18 cellular contexts compared by ENCODE assay signal in the genomic region with DNA sequence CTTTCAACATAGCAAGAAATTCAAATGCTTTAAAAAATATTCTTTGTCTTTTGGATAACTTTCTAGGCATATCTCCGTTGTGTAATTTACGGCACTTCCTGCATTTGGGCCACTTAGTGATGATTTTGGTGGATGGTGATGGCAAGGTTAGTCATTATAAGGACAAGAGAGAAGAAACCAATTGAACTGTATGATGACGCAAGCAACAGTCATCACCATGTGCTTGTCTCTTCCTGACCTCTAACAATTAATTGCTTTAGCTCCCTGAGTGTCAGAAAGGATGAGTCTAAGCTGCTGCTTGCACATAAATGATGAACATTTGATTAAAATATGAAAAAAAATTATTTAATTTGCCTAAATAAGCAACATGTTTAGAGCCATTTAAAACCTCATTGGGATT. TPM values are rescaled to one million over a fixed set of nuclear protein-coding genes. Genes with fewer than 3 reads are reported as not detected.
DNase-seq lines count a peak whose midpoint lies in the region; ATAC-seq and TF ChIP-seq lines count a peak whose summit lies in the region.
"Had no signal": no experiment of that assay in that cellular context is flagged by ENCODE, and none has a peak within 500 bp of the region (broad histone marks: within the 10 kb centered on the region; RNA-seq: fewer than 3 reads in every experiment).

No MANE protein-coding gene starts in this region.

- no peaks in the 10 kb centered on the region; the same call in 1 of the 2 replicates for H3K27me3 Mint-ChIP-seq in HFFc6 (ENCODE audit: insufficient read depth)
- peaks cover 3% of the 10 kb centered on the region for H3K27me3 Mint-ChIP-seq in activated CD4-positive, alpha-beta T cell treated with anti-CD3 and anti-CD28 coated beads for 36 hours

- DNase-seq in AG08395 (ENCODE audit: low spot score) (peak; percentile 52), HFFc6 (peak; percentile 81), RKO (ENCODE audit: low spot score) (peak; percentile 87), fibroblast of the aortic adventitia (ENCODE audit: low read depth) (peak; percentile 45), cerebellar cortex (ENCODE audit: low spot score) (no peak), MG63 (no peak)
- DNase-seq in activated CD4-positive, alpha-beta T cell treated with anti-CD3 and anti-CD28 coated beads for 36 hours: no peak
- DNase-seq: activated CD4-positive, alpha-beta T cell treated with anti-CD3 and anti-CD28 coated beads, Interleukin-2, amount 50 U/mL, for 48 hours; aorta; dorsolateral prefrontal cortex; NCI-H1105 treated with DMSO at 0.1 percent for 48 hours; NCI-H226; PC-9; stimulated activated CD4-positive, alpha-beta T cell treated with anti-CD3 and anti-CD28 coated beads, Interleukin-1b, Interleukin-23, amount 100 ng/mL, for 48 hours had no signal

- H3K9me3 Mint-ChIP-seq in HFFc6: no peaks in the 10 kb centered on the region
- no peaks in the 10 kb centered on the region for H3K9me3 Mint-ChIP-seq in activated CD4-positive, alpha-beta T cell treated with anti-CD3 and anti-CD28 coated beads for 36 hours (ENCODE audit: low read depth)
- H3K9me3 Mint-ChIP-seq: activated T-helper 2 cell treated with anti-CD3 and anti-CD28 coated beads, Interferon-gamma antibody, Interleukin-2, Interleukin-4, amounts not matched to agents 10 μg/mL and 5 μg/mL and 100 μg/mL, durations not matched to agents 14 hours and 24 hours and 36 hours had no signal

- H3K4me3 Mint-ChIP-seq in HFFc6: no peak overlapping the region
- no peak overlapping the region for H3K4me3 Mint-ChIP-seq in activated CD4-positive, alpha-beta T cell treated with anti-CD3 and anti-CD28 coated beads for 36 hours

- TF ChIP-seq CTCF in HFFc6 (IDR thresholded peaks at IDR 0.05) (no peak), fibroblast of the aortic adventitia (IDR thresholded peaks at IDR 0.05; ENCODE audit: insufficient read depth, low read length) (no peak)

- no peaks in the 10 kb centered on the region for H3K36me3 Mint-ChIP-seq in HFFc6 (ENCODE audit: low read depth)
- H3K36me3 Mint-ChIP-seq in activated CD4-positive, alpha-beta T cell treated with anti-CD3 and anti-CD28 coated beads for 36 hours (ENCODE audit: low read depth): no peaks in the 10 kb centered on the region

- CTCF ChIA-PET in activated CD4-positive, alpha-beta T cell treated with anti-CD3 and anti-CD28 coated beads for 36 hours (lab: Charles Lee): interaction anchor here (0.9 to 1.5 kb wide), 3 partner anchors 16 to 79 kb away, joined by 3 read pairs; partner anchors contain the start of gene GPR87

- no peaks in the 10 kb centered on the region for H3K27me3 ChIP-seq in MG63
- H3K27me3 ChIP-seq: dorsolateral prefrontal cortex had no signal

- H3K36me3 ChIP-seq in MG63: no peaks in the 10 kb centered on the region

- intact Hi-C loops in activated CD4-positive, alpha-beta T cell treated with anti-CD3 and anti-CD28 coated beads for 36 hours (cut with DNase I, micrococcal nuclease): no loop called here

- H3K4me3 ChIP-seq in fibroblast of the aortic adventitia (ENCODE audit: low read depth, low read length) (no peak overlapping the region), MG63 (no peak overlapping the region)
- H3K4me3 ChIP-seq: dorsolateral prefrontal cortex, PC-9 had no signal

- peak overlapping the region; percentile 12; the same call in 1 of the 2 replicates for H3K27ac Mint-ChIP-seq in HFFc6
- H3K27ac Mint-ChIP-seq in activated CD4-positive, alpha-beta T cell treated with anti-CD3 and anti-CD28 coated beads for 36 hours: no peak overlapping the region
- H3K27ac Mint-ChIP-seq: activated T-helper 2 cell treated with anti-CD3 and anti-CD28 coated beads, Interferon-gamma antibody, Interleukin-2, Interleukin-4, amounts not matched to agents 10 μg/mL and 5 μg/mL and 100 μg/mL, durations not matched to agents 14 hours and 24 hours and 36 hours had no signal

- ATAC-seq in HG03520 (IDR thresholded peaks at IDR 0.05; ENCODE audit: unreplicated experiment): no peak
- no peak for ATAC-seq in activated CD4-positive, alpha-beta T cell treated with anti-CD3 and anti-CD28 coated beads for 36 hours

- peaks cover 35% of the 10 kb centered on the region for H3K4me1 Mint-ChIP-seq in HFFc6 (ENCODE audit: low read depth)
- H3K4me1 Mint-ChIP-seq in activated CD4-positive, alpha-beta T cell treated with anti-CD3 and anti-CD28 coated beads for 36 hours: no peaks in the 10 kb centered on the region

- POLR2A ChIA-PET in activated CD4-positive, alpha-beta T cell treated with anti-CD3 and anti-CD28 coated beads for 36 hours (lab: Charles Lee): no interaction called here

- H3K9me3 ChIP-seq in MG63: no peaks in the 10 kb centered on the region

RNA-seq across cellular contexts. Expression of gene P2RY12, which starts 11.3 kb away (rescaled TPM):
- total RNA-seq in HFFc6 (2021; fragmentation: NEBNext Ultra II Directional; extraction: Animal tissue kit (Norgen Biotek cat#: 25700)): not detected
- total RNA-seq in fibroblast of the aortic adventitia (ENCODE audit: low replicate concordance): 0.18 and 0.82 TPM in 2 replicates
- total RNA-seq in activated CD4-positive, alpha-beta T cell treated with anti-CD3 and anti-CD28 coated beads for 36 hours: not detected
- not detected in 2 replicates for total RNA-seq in MG63 (2014; rRNA removed; shearing (Covaris generic); ENCODE audit: low replicate concordance)
- total RNA-seq: activated T-helper 2 cell treated with anti-CD3 and anti-CD28 coated beads, Interferon-gamma antibody, Interleukin-2, Interleukin-4, amounts not matched to agents 10 μg/mL and 5 μg/mL and 100 μg/mL, durations not matched to agents 14 hours and 24 hours and 36 hours; HT-29; myocyte; PC-9 had no signal

Comparison
In these comparisons a context has a peak if more than half of its experiments do, and no peak if none do; other contexts are left out.
1. DNase-seq: peak in AG08395 (single experiment), HFFc6 (single experiment), RKO (single experiment) and fibroblast of the aortic adventitia (single experiment); none in activated CD4-positive, alpha-beta T cell treated with anti-CD3 and anti-CD28 coated beads for 36 hours (single experiment), cerebellar cortex (single experiment) and MG63 (single experiment).